Comparison of ENCODE assay signal across 12 cellular contexts in genomic region chr17:78921437-78921971, GRCh38. TPM values are rescaled to one million over a fixed set of nuclear protein-coding genes. Genes with fewer than 3 reads are reported as not detected.
DNase-seq lines count a peak whose midpoint lies in the region; ATAC-seq and TF ChIP-seq lines count a peak whose summit lies in the region.
"Had no signal": no experiment of that assay in that cellular context is flagged by ENCODE, and none has a peak within 500 bp of the region (broad histone marks: within the 10 kb centered on the region; RNA-seq: fewer than 3 reads in every experiment).

No MANE protein-coding gene starts in this region.

- dilution Hi-C loops in mammary epithelial cell (cut with HindIII; ENCODE audit: low sequenced_read_pairs), result no loop called here

- DNase-seq in breast epithelium (ENCODE audit: low spot score in 2 of 2) (no peak), mammary epithelial cell (no peak), foreskin fibroblast (peak in 1 of 2 donors; percentile 52), osteoblast (ENCODE audit: insufficient read length, low spot score, missing footprints) (peak; percentile 74), GM13976 (ENCODE audit: low spot score) (no peak), GF-D8 (lab: John Stamatoyannopoulos, UW) (no peak), immature natural killer cell (no peak)
- DNase-seq: 8988T; effector CD4-positive, alpha-beta T cell; kidney glomerular epithelial cell; stimulated activated naive CD8-positive, alpha-beta T cell treated with anti-CD3 and anti-CD28 coated beads, Interleukin-15, Interleukin-2, amounts not matched to agents 100 U/mL and 50 U/mL, for 24 hours had no signal

- no peaks in the 10 kb centered on the region for H3K9me3 ChIP-seq in breast epithelium
- H3K9me3 ChIP-seq in mammary epithelial cell (replicated peaks; ENCODE audit: insufficient read depth, low read length), result no peaks in the 10 kb centered on the region
- H3K9me3 ChIP-seq in osteoblast (ENCODE audit: low read depth, low read length), result no peaks in the 10 kb centered on the region

- CTCF ChIA-PET in mammary epithelial cell (lab: Charles Lee; ENCODE audit: low non-redundant PET), result no interaction called here

- H2AFZ ChIP-seq in mammary epithelial cell (ENCODE audit: low read depth, low read length), result no peak overlapping the region
- H2AFZ ChIP-seq in osteoblast (ENCODE audit: low read length), result no peak overlapping the region

- H3K4me3 ChIP-seq in breast epithelium, result peak overlapping the region in 2 of 3 donors; percentile 48 to 82
- H3K4me3 ChIP-seq in mammary epithelial cell (replicated peaks in 1 of 3; ENCODE audit: insufficient read depth in 1 of 3, low read depth in 2 of 3, low read length in 3 of 3), result no peak overlapping the region
- H3K4me3 ChIP-seq in foreskin fibroblast (ENCODE audit: low read depth in 1 of 2, low read length in 2 of 2), result peak overlapping the region; percentile 35 to 91
- H3K4me3 ChIP-seq in osteoblast (ENCODE audit: insufficient read depth, low read length), result peak overlapping the region; percentile 33

- no peaks in the 10 kb centered on the region for H3K36me3 Mint-ChIP-seq in immature natural killer cell

- intact Hi-C loops in breast epithelium (cut with DNase I; ENCODE audit: low total_unique reads), result no loop called here
- intact Hi-C loops in mammary epithelial cell (cut with micrococcal nuclease), result no loop called here

- TF ChIP-seq POLR2A in breast epithelium (IDR thresholded peaks at IDR 0.05), result no peak

- no peaks in the 10 kb centered on the region for H3K79me2 ChIP-seq in mammary epithelial cell (ENCODE audit: insufficient read depth, low read length)
- peaks cover 81% of the 10 kb centered on the region for H3K79me2 ChIP-seq in osteoblast (ENCODE audit: insufficient read depth, low read length)

- no peaks in the 10 kb centered on the region for H3K27me3 ChIP-seq in breast epithelium
- peaks cover 1% of the 10 kb centered on the region for H3K27me3 ChIP-seq in mammary epithelial cell (ENCODE audit: insufficient read depth, low read length)
- H3K27me3 ChIP-seq in osteoblast (ENCODE audit: insufficient read depth, low read length), result no peaks in the 10 kb centered on the region

- H3K4me2 ChIP-seq in mammary epithelial cell (ENCODE audit: insufficient read depth, low read depth, low read length), result no peak overlapping the region
- H3K4me2 ChIP-seq in osteoblast (ENCODE audit: insufficient read depth, low read length), result peak overlapping the region; percentile 59

- no peak for TF ChIP-seq CTCF in breast epithelium (IDR thresholded peaks at IDR 0.05)
- TF ChIP-seq CTCF in mammary epithelial cell (conservative IDR thresholded peaks at IDR 0.05 in 1 of 2, IDR thresholded peaks at IDR 0.05 in 1 of 2; ENCODE audit: extremely low read depth in 1 of 2, insufficient read depth in 1 of 2, low read depth in 1 of 2, low read length in 2 of 2), result no peak
- no peak for TF ChIP-seq CTCF in foreskin fibroblast (IDR thresholded peaks at IDR 0.05; ENCODE audit: low read depth, low read length)
- TF ChIP-seq CTCF in osteoblast (IDR thresholded peaks at IDR 0.05; ENCODE audit: extremely low read depth, low read depth, low read length), result no peak
- no peak for TF ChIP-seq CTCF in GM13976 (IDR thresholded peaks at IDR 0.05; ENCODE audit: borderline replicate concordance, control extremely low read depth, extremely low read depth, insufficient read depth, missing control alignments)

- H3K27ac ChIP-seq in breast epithelium (peak overlapping the region; percentile 87 to 97), mammary epithelial cell (ENCODE audit: insufficient read depth, low read depth, low read length) (no peak overlapping the region), osteoblast (ENCODE audit: low read depth, low read length) (no peak overlapping the region)

- in situ Hi-C loops in mammary epithelial cell (cut with MboI; ENCODE audit: low sequenced_read_pairs in 2 of 2), result no loop called here
- in situ Hi-C loops in GM13976 (cut with MboI; ENCODE audit: low sequenced_read_pairs, unreplicated experiment), result no loop called here

- no peak overlapping the region for H3K9ac ChIP-seq in mammary epithelial cell (ENCODE audit: insufficient read depth, low read length)

- ATAC-seq in GM21423 (IDR thresholded peaks at IDR 0.05; ENCODE audit: unreplicated experiment), result no peak
- ATAC-seq: stimulated activated naive CD8-positive, alpha-beta T cell treated with anti-CD3 and anti-CD28 coated beads, Interleukin-15, Interleukin-2, amounts not matched to agents 100 U/mL and 50 U/mL, for 24 hours had no signal

- no peaks in the 10 kb centered on the region for H3K9me3 Mint-ChIP-seq in immature natural killer cell

- peaks cover 6 to 11% of the 10 kb centered on the region in 2 donors for H3K4me1 ChIP-seq in breast epithelium
- H3K4me1 ChIP-seq in mammary epithelial cell (ENCODE audit: insufficient read depth, low read length), result peaks cover 10% of the 10 kb centered on the region
- peaks cover 36% of the 10 kb centered on the region for H3K4me1 ChIP-seq in osteoblast (ENCODE audit: insufficient read depth, low read length)

- H3K4me3 Mint-ChIP-seq in immature natural killer cell, result no peak overlapping the region

- H3K36me3 ChIP-seq in breast epithelium (no peaks in the 10 kb centered on the region), mammary epithelial cell (ENCODE audit: insufficient read depth, low read length) (no peaks in the 10 kb centered on the region), osteoblast (ENCODE audit: insufficient read depth, low read length) (no peaks in the 10 kb centered on the region)

- H3K27me3 Mint-ChIP-seq in immature natural killer cell (ENCODE audit: low read depth in 3 of 3), result peaks cover 5 to 22% (median 16%) of the 10 kb centered on the region in 3 donors

- 19% methylated on average over 8 of the region's 8 CpGs for WGBS in mammary epithelial cell (ENCODE audit: low coverage, missing lambda C conversion rate)

- BruUV-seq in mammary epithelial cell (replicated peaks; lab: Mats Ljungman, UMichigan), result no TSS peak

- no peak overlapping the region for H3K27ac Mint-ChIP-seq in immature natural killer cell

- no peaks in the 10 kb centered on the region for H4K20me1 ChIP-seq in mammary epithelial cell (ENCODE audit: insufficient read depth, low read length)
- H4K20me1 ChIP-seq in osteoblast (ENCODE audit: insufficient read depth, low read length), result peaks cover 71% of the 10 kb centered on the region

- H3K4me1 Mint-ChIP-seq in immature natural killer cell, result peaks cover 6 to 10% of the 10 kb centered on the region in 2 donors

RNA-seq across cellular contexts. Expression of gene TIMP2, which starts 3.7 kb away (rescaled TPM):
- 100 to 1,000 TPM in 2 of 3 donors, 10 to 100 TPM in 1; 72.0 to 344 (median 112) TPM for total RNA-seq in breast epithelium
- total RNA-seq in mammary epithelial cell, result 10 to 100 TPM; 20.7 to 31.2 TPM
- 11.5 TPM for polyA plus RNA-seq in mammary epithelial cell
- polyA minus RNA-seq in mammary epithelial cell, result 19.6 TPM
- 164 and 171 TPM in 2 replicates for total RNA-seq in osteoblast
- polyA plus RNA-seq in immature natural killer cell, result under 1 TPM; 0.07 to 0.26 (median 0.16) TPM

RNA-seq across cellular contexts. Expression of gene CEP295NL, which starts 18.5 kb away (rescaled TPM):
- 1 to 10 TPM; 1.8 to 7.2 (median 2.6) TPM for total RNA-seq in breast epithelium
- under 1 TPM; 0.49 to 0.50 TPM for total RNA-seq in mammary epithelial cell
- not detected for polyA plus RNA-seq in mammary epithelial cell
- polyA minus RNA-seq in mammary epithelial cell, result not detected
- total RNA-seq in osteoblast, result 2.5 and 5.3 TPM in 2 replicates
- polyA plus RNA-seq in immature natural killer cell, result not detected

RNA-seq across cellular contexts. Expression of gene LGALS3BP, which starts 58.2 kb away (rescaled TPM):
- total RNA-seq in breast epithelium, result 100 to 1,000 TPM; 192 to 532 (median 206) TPM
- total RNA-seq in mammary epithelial cell, result 100 to 1,000 TPM; 173 to 221 TPM
- polyA plus RNA-seq in mammary epithelial cell, result 109 TPM
- 167 TPM for polyA minus RNA-seq in mammary epithelial cell
- total RNA-seq in osteoblast, result 388 and 457 TPM in 2 replicates
- polyA plus RNA-seq in immature natural killer cell, result 10 to 100 TPM in 1 of 3 donors, 1 to 10 TPM in 2; 3.4 to 10.2 (median 3.6) TPM

Comparison
In these comparisons a context has a peak if more than half of its experiments do, and no peak if none do; other contexts are left out.
1. H3K27ac ChIP-seq: peak in breast epithelium (2 of 2); none in mammary epithelial cell (single experiment) and osteoblast (single experiment).
2. H3K4me3 ChIP-seq: peak in breast epithelium (2 of 3), foreskin fibroblast (2 of 2) and osteoblast (single experiment); none in mammary epithelial cell (0 of 3).